In genomic region chr9:134839441-134840125, GRCh38 we compare ENCODE assay signal across 22 cellular contexts. TPM values are rescaled to one million over a fixed set of nuclear protein-coding genes. Genes with fewer than 3 reads are reported as not detected.
DNase-seq lines count a peak whose midpoint lies in the region; ATAC-seq, FAIRE-seq and TF ChIP-seq lines count a peak whose summit lies in the region.
"Had no signal": no experiment of that assay in that cellular context is flagged by ENCODE, and none has a peak within 500 bp of the region (broad histone marks: within the 10 kb centered on the region; RNA-seq: fewer than 3 reads in every experiment).

No MANE protein-coding gene starts in this region.

- H3K9me3 Mint-ChIP-seq in glutamatergic neuron (ENCODE audit: unreplicated experiment) = peaks cover 1% of the 10 kb centered on the region
- H3K9me3 Mint-ChIP-seq: immature natural killer cell had no signal

- H3K4me3 Mint-ChIP-seq in glutamatergic neuron (ENCODE audit: unreplicated experiment) = no peak overlapping the region
- H3K4me3 Mint-ChIP-seq: immature natural killer cell, naive B cell had no signal

- peaks cover 3% of the 10 kb centered on the region for H3K4me1 Mint-ChIP-seq in glutamatergic neuron (ENCODE audit: low read depth, unreplicated experiment)
- H3K4me1 Mint-ChIP-seq: immature natural killer cell, naive B cell had no signal

- no peaks in the 10 kb centered on the region for H3K36me3 Mint-ChIP-seq in glutamatergic neuron (ENCODE audit: unreplicated experiment)
- H3K36me3 Mint-ChIP-seq: immature natural killer cell, naive B cell had no signal

- CTCF ChIA-PET in HepG2 (lab: Yijun Ruan, JAX; ENCODE audit: low intra/inter-chr PET ratio, low total read pairs) = no interaction called here

- H3K9ac ChIP-seq in HepG2 (ENCODE audit: insufficient read depth, low read depth, low read length) = no peak overlapping the region
- no peak overlapping the region for H3K9ac ChIP-seq in OCI-LY3 (ENCODE audit: low read length)

- BruUV-seq in HepG2 (replicated peaks; lab: Mats Ljungman, UMichigan) = no TSS peak

- no peak for TF ChIP-seq RAD21 in HepG2 (CRISPR knock-in tag; IDR thresholded peaks at IDR 0.05)

- no peak overlapping the region for H3K4me3 ChIP-seq in HepG2 (replicated peaks in 1 of 3; ENCODE audit: insufficient read depth in 1 of 3, low read depth in 2 of 3, low read length in 3 of 3)
- no peak overlapping the region for H3K4me3 ChIP-seq in right lobe of liver
- H3K4me3 ChIP-seq in OCI-LY3 (ENCODE audit: low read length) = no peak overlapping the region
- H3K4me3 ChIP-seq: colonic mucosa, gastrocnemius medialis, SJCRH30 had no signal

- POLR2A ChIA-PET in HepG2 (lab: Yijun Ruan, JAX) = no interaction called here

- H3K79me2 ChIP-seq in HepG2 (ENCODE audit: insufficient read depth, low read length) = no peaks in the 10 kb centered on the region
- H3K79me2 ChIP-seq in OCI-LY3 (ENCODE audit: low read length) = no peaks in the 10 kb centered on the region

- H4K20me1 ChIP-seq in HepG2 (ENCODE audit: insufficient read depth, low read length) (no peaks in the 10 kb centered on the region), OCI-LY3 (ENCODE audit: insufficient read depth, low read length) (no peaks in the 10 kb centered on the region)

- ATAC-seq in HepG2 (peak; percentile 78), right lobe of liver (no peak)
- ATAC-seq: gastrocnemius medialis had no signal

- intact Hi-C loops in HepG2 (cut with micrococcal nuclease; ENCODE audit: unreplicated experiment) (no loop called here), right lobe of liver (cut with DNase I) (loop anchor here in 1 of 2 donors (2.0 kb wide), 1 partner anchor 51 kb away; no protein-coding TSS in a partner anchor)

- no peak overlapping the region for H3K4me2 ChIP-seq in HepG2 (ENCODE audit: low read depth, low read length)
- H3K4me2 ChIP-seq in OCI-LY3 (ENCODE audit: low read length) = no peak overlapping the region

- FAIRE-seq in HepG2 (lab: Jason Lieb, UNC) = no peak

- H3K4me1 ChIP-seq in HepG2 (ENCODE audit: insufficient read depth, low read length) (no peaks in the 10 kb centered on the region), right lobe of liver (no peaks in the 10 kb centered on the region), OCI-LY3 (ENCODE audit: low read length) (no peaks in the 10 kb centered on the region)
- H3K4me1 ChIP-seq: colonic mucosa, gastrocnemius medialis, SJCRH30 had no signal

- 0% methylated on average over 3 of the region's 21 CpGs for WGBS in HepG2 (ENCODE audit: low lambda C conversion rate)
- no CpG with 5 or more reads among the region's 21 CpGs for WGBS in right lobe of liver (ENCODE audit: insufficient coverage, low coverage, low lambda C conversion rate, missing lambda C conversion rate)

- TF ChIP-seq POLR2A in HepG2 (IDR thresholded peaks at IDR 0.05; ENCODE audit: insufficient read depth in 1 of 2, low read depth in 2 of 2, low read length in 2 of 2) (no peak), right lobe of liver (IDR thresholded peaks at IDR 0.05) (no peak)

- DNase-seq in HepG2 (ENCODE audit: low spot score) (no peak), right lobe of liver (no peak), glutamatergic neuron (peak; percentile 34), glomerular visceral epithelial cell (ENCODE audit: extremely low spot score) (no peak), HuH-7.5 (ENCODE audit: low spot score) (no peak), NOMO-1 treated with dmso at 0.1 percent for 144 hours (lab: John Stamatoyannopoulos, UW; ENCODE audit: unreplicated experiment) (no peak)
- DNase-seq in activated CD8-positive, alpha-beta memory T cell treated with anti-CD3 and anti-CD28 coated beads for 24 hours = no peak
- DNase-seq: activated CD4-positive, alpha-beta T cell treated with anti-CD3 and anti-CD28 coated beads for 4 hours; anterior cingulate cortex; colonic mucosa; DND-41; gastrocnemius medialis; immature natural killer cell; naive B cell; NCI-H2081; NCI-H524; OCI-M1; SJCRH30; stimulated activated naive CD4-positive, alpha-beta T cell treated with Interleukin-2 at 50 U/mL for 16 hours had no signal

- H3K27me3 ChIP-seq in HepG2 (ENCODE audit: control insufficient read depth in 1 of 2, insufficient read depth in 2 of 2, low read length in 2 of 2) (peaks cover 17 to 89% of the 10 kb centered on the region in 2 experiments), right lobe of liver (no peaks in the 10 kb centered on the region), OCI-LY3 (ENCODE audit: low read depth, low read length) (no peaks in the 10 kb centered on the region)
- H3K27me3 ChIP-seq: colonic mucosa, gastrocnemius medialis, SJCRH30 had no signal

- no peak overlapping the region for H2AFZ ChIP-seq in HepG2 (ENCODE audit: low read length)
- H2AFZ ChIP-seq in OCI-LY3 (ENCODE audit: low read depth, low read length) = no peak overlapping the region

- no peaks in the 10 kb centered on the region for H3K36me3 ChIP-seq in HepG2 (replicated peaks in 1 of 2; ENCODE audit: control insufficient read depth in 1 of 2, insufficient read depth in 2 of 2, low read length in 2 of 2)
- no peaks in the 10 kb centered on the region for H3K36me3 ChIP-seq in right lobe of liver
- H3K36me3 ChIP-seq in OCI-LY3 (replicated peaks; ENCODE audit: low read depth, low read length) = no peaks in the 10 kb centered on the region
- H3K36me3 ChIP-seq: colonic mucosa, gastrocnemius medialis, SJCRH30 had no signal

- H3K27ac ChIP-seq in HepG2 (ENCODE audit: extremely low read length, insufficient read depth, low read length) (no peak overlapping the region), right lobe of liver (no peak overlapping the region), OCI-LY3 (ENCODE audit: low read length) (no peak overlapping the region)
- H3K27ac ChIP-seq: colonic mucosa, gastrocnemius medialis, SJCRH30 had no signal

- peak; percentile 48 for TF ChIP-seq CTCF in HepG2 (CRISPR knock-in tag; IDR thresholded peaks at IDR 0.05)
- no peak for TF ChIP-seq CTCF in right lobe of liver (IDR thresholded peaks at IDR 0.05)
- peak; percentile 21 for TF ChIP-seq CTCF in OCI-LY3 (IDR thresholded peaks at IDR 0.05; ENCODE audit: low read depth, low read length)
- no peak for TF ChIP-seq CTCF in glutamatergic neuron (IDR thresholded peaks at IDR 0.05; ENCODE audit: partially characterized antibody, unreplicated experiment)

- H3K9me3 ChIP-seq in HepG2 (ENCODE audit: low read length) = no peaks in the 10 kb centered on the region
- no peaks in the 10 kb centered on the region for H3K9me3 ChIP-seq in right lobe of liver
- no peaks in the 10 kb centered on the region for H3K9me3 ChIP-seq in OCI-LY3 (ENCODE audit: insufficient read depth, low read length)
- H3K9me3 ChIP-seq: colonic mucosa, gastrocnemius medialis, SJCRH30 had no signal

- H3K27me3 Mint-ChIP-seq in glutamatergic neuron (ENCODE audit: unreplicated experiment) = peaks cover 3% of the 10 kb centered on the region
- H3K27me3 Mint-ChIP-seq: naive B cell had no signal

- H3K27ac Mint-ChIP-seq in glutamatergic neuron (ENCODE audit: unreplicated experiment) = no peak overlapping the region
- H3K27ac Mint-ChIP-seq: naive B cell had no signal

- no peak for TF ChIP-seq EP300 in HepG2 (IDR thresholded peaks at IDR 0.05; ENCODE audit: low read depth in 2 of 2, low read length in 2 of 2)
- TF ChIP-seq EP300 in HepG2 (CRISPR knock-in tag; IDR thresholded peaks at IDR 0.05; ENCODE audit: borderline replicate concordance) = no peak

- in situ Hi-C loops in HepG2 (cut with HindIII; ENCODE audit: extremely low pct_ligation_motif_present, low pct_unique_long_range_greater_than_20kb) = no loop called here

TF ChIP-seq in HepG2, 621 proteins besides CTCF, POLR2A, EP300 and RAD21 (continues in another document):
- TF ChIP-seq ZNF773 (CRISPR knock-in tag; IDR thresholded peaks at IDR 0.05; ENCODE audit: borderline replicate concordance) (no peak), ZNF331 (CRISPR knock-in tag; IDR thresholded peaks at IDR 0.05) (no peak), ZNF383 (CRISPR knock-in tag; IDR thresholded peaks at IDR 0.05; ENCODE audit: borderline replicate concordance) (no peak), NBN (conservative IDR thresholded peaks at IDR 0.05) (no peak), CEBPG (CRISPR knock-in tag; IDR thresholded peaks at IDR 0.05) (no peak), SOX13 (IDR thresholded peaks at IDR 0.05) (no peak), SOX13 (CRISPR knock-in tag; conservative IDR thresholded peaks at IDR 0.05 in 1 of 2, IDR thresholded peaks at IDR 0.05 in 1 of 2) (no peak), SMAD9 (CRISPR knock-in tag; IDR thresholded peaks at IDR 0.05) (no peak), ZNF569 (CRISPR knock-in tag; IDR thresholded peaks at IDR 0.05; ENCODE audit: borderline replicate concordance) (no peak)

RNA-seq across cellular contexts. Expression of gene FCN2, which starts 41.0 kb away (rescaled TPM):
- total RNA-seq in HepG2 (2016; rRNA removed; fragmentation: Illumina TruSeq; extraction: Trizol) = not detected in 2 replicates
- total RNA-seq in HepG2 (2016; cell fraction: cytosol; rRNA removed; fragmentation: Illumina TruSeq; extraction: Trizol; ENCODE audit: low read depth) = not detected in 2 replicates
- not detected in 2 replicates for total RNA-seq in HepG2 (2016; cell fraction: insoluble cytoplasmic fraction; rRNA removed; fragmentation: Illumina TruSeq; extraction: Trizol)
- total RNA-seq in HepG2 (2016; cell fraction: membrane; rRNA removed; fragmentation: Illumina TruSeq; extraction: Trizol) = not detected in 2 replicates
- not detected in 2 replicates for total RNA-seq in HepG2 (2016; cell fraction: nucleus; rRNA removed; fragmentation: Illumina TruSeq; extraction: Trizol)
- not detected in 2 replicates for polyA plus RNA-seq in HepG2 (2011; rRNA removed)
- polyA plus RNA-seq in HepG2 (2011; cell fraction: cytosol; rRNA removed) = not detected in 2 replicates
- polyA plus RNA-seq in HepG2 (2011; cell fraction: nucleus; rRNA removed) = not detected in 2 replicates
- polyA plus RNA-seq in HepG2 (2012) = not detected in 2 replicates
- not detected in 2 replicates for polyA plus RNA-seq in HepG2 (2016; cell fraction: cytosol; fragmentation: Illumina TruSeq; extraction: Trizol; ENCODE audit: low read depth)
- not detected in 2 replicates for polyA plus RNA-seq in HepG2 (2016; cell fraction: insoluble cytoplasmic fraction; fragmentation: Illumina TruSeq; extraction: Trizol; ENCODE audit: low read depth)
- polyA plus RNA-seq in HepG2 (2016; cell fraction: membrane; fragmentation: Illumina TruSeq; extraction: Trizol; ENCODE audit: low read depth) = not detected in 2 replicates
- not detected in 2 replicates for polyA plus RNA-seq in HepG2 (2016; cell fraction: nucleus; fragmentation: Illumina TruSeq; extraction: Trizol; ENCODE audit: insufficient read depth, low read depth)
- polyA minus RNA-seq in HepG2 (2011; rRNA and poly(A)+ RNA removed; ENCODE audit: low replicate concordance) = not detected in 2 replicates
- polyA minus RNA-seq in HepG2 (2011; cell fraction: cytosol; rRNA and poly(A)+ RNA removed) = not detected in 2 replicates
- not detected in 2 replicates for polyA minus RNA-seq in HepG2 (2011; cell fraction: nucleus; rRNA and poly(A)+ RNA removed)
- 100 to 1,000 TPM in 1 of 6 experiments, 10 to 100 TPM in 5; 46.6 to 116 (median 77.3) TPM for total RNA-seq in right lobe of liver
- total RNA-seq in glutamatergic neuron (ENCODE audit: unreplicated experiment) = not detected
- total RNA-seq: colonic mucosa, gastrocnemius medialis, lung microvascular endothelial cell, posterior vena cava, SJCRH30 had no signal
- polyA plus RNA-seq: immature natural killer cell had no signal

Comparison
In these comparisons a context has a peak if more than half of its experiments do, and no peak if none do; other contexts are left out.
1. CTCF ChIP-seq: peak in HepG2 (single experiment) and OCI-LY3 (single experiment); none in right lobe of liver (0 of 4) and glutamatergic neuron (single experiment).
2. RNA of gene FCN2, which starts 41.0 kb away (total RNA-seq): 46.6 to 116 TPM in right lobe of liver; not detected in HepG2 and not detected in glutamatergic neuron (single experiment); every median in the first group is over 10 times any median in the second.